In the genomic region with DNA sequence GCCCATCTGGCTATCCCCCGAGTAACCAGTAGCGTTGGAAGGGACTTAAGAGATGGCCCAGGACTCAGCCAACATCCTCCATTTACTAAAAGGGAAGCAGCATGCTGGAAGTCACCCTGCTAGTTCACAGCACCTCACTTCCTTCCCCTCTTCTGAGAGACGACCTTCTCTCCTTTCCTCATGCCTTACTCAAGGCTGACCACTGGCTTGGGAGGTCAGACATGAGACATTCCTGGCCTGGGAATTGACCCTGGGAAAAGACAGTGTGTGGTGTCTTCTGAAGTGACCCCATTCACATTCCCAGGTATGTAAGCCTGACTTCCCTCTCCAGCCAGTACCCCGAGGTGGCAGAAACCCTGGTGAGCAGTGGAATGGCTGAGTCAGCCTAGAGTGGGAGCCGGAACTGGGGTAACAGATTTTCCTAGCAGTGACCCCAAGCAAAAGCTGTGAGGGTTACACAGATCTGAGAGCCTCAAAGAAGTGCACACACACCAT, we compare ENCODE assay signal across 13 cellular contexts.
A peak's percentile ranks its signal among the peaks of the same experiment; 100 is the strongest.
DNase-seq lines count a peak whose midpoint lies in the region; TF ChIP-seq lines count a peak whose summit lies in the region.
"Had no signal": no experiment of that assay in that cellular context is flagged by ENCODE, and none has a peak within 500 bp of the region (broad histone marks: within the 10 kb centered on the region; RNA-seq: fewer than 3 reads in every experiment).

No MANE protein-coding gene starts in this region.

- peak overlapping the region; percentile 23 for H3K27ac Mint-ChIP-seq in activated CD4-positive, alpha-beta T cell treated with anti-CD3 and anti-CD28 coated beads, Interleukin-2, amount 10 ng/mL, durations not matched to agents 24 days and 14 days
- peak overlapping the region in 4 of 5 experiments; percentile 1 to 69 (median 34) for H3K27ac Mint-ChIP-seq in brain

- no peak for TF ChIP-seq POLR2A in breast epithelium (IDR thresholded peaks at IDR 0.05)

- no peak for DNase-seq in activated CD4-positive, alpha-beta T cell treated with anti-CD3 and anti-CD28 coated beads, Interleukin-2, amount 10 ng/mL, durations not matched to agents 24 days and 14 days
- DNase-seq in activated CD4-positive, alpha-beta T cell treated with anti-CD3 and anti-CD28 coated beads, Interleukin-2, amount 50 U/mL, for 4 hours, result no peak
- peak; percentile 4 to 15 for DNase-seq in Kasumi-1 (lab: John Stamatoyannopoulos, UW)
- peak; percentile 22 for DNase-seq in pons (ENCODE audit: low spot score)
- DNase-seq in NCI-H146 (lab: John Stamatoyannopoulos, UW), result no peak
- DNase-seq in SHP77 treated with DMSO at 0.1 percent for 48 hours (lab: John Stamatoyannopoulos, UW), result no peak
- no peak for DNase-seq in breast epithelium (ENCODE audit: low spot score in 2 of 2)
- DNase-seq: activated CD4-positive, alpha-beta T cell treated with anti-CD3 and anti-CD28 coated beads, Interleukin-2, amount 50 U/mL, for 1 hour; brain microvascular endothelial cell; NCI-H2081 treated with DMSO at 0.1 percent for 48 hours had no signal

- H3K27me3 Mint-ChIP-seq in activated CD4-positive, alpha-beta T cell treated with anti-CD3 and anti-CD28 coated beads, Interleukin-2, amount 10 ng/mL, durations not matched to agents 24 days and 14 days, result no peaks in the 10 kb centered on the region
- peaks cover 20% of the 10 kb centered on the region for H3K27me3 Mint-ChIP-seq in brain

- no peaks in the 10 kb centered on the region for H3K4me1 ChIP-seq in breast epithelium

- H3K27me3 ChIP-seq in breast epithelium, result no peaks in the 10 kb centered on the region
- H3K27me3 ChIP-seq: brain microvascular endothelial cell, upper lobe of left lung had no signal

- no peak overlapping the region for H3K4me3 ChIP-seq in breast epithelium
- H3K4me3 ChIP-seq: upper lobe of left lung had no signal

- intact Hi-C loops in activated CD4-positive, alpha-beta T cell treated with anti-CD3 and anti-CD28 coated beads, Interleukin-2, amount 10 ng/mL, durations not matched to agents 24 days and 14 days (cut with micrococcal nuclease), result no loop called here
- intact Hi-C loops in breast epithelium (cut with DNase I; ENCODE audit: low total_unique reads), result no loop called here

- TF ChIP-seq CTCF in brain (conservative IDR thresholded peaks at IDR 0.05), result no peak
- TF ChIP-seq CTCF in breast epithelium (IDR thresholded peaks at IDR 0.05), result no peak

- peaks cover 42% of the 10 kb centered on the region for H3K4me1 Mint-ChIP-seq in activated CD4-positive, alpha-beta T cell treated with anti-CD3 and anti-CD28 coated beads, Interleukin-2, amount 10 ng/mL, durations not matched to agents 24 days and 14 days
- peaks cover 42% of the 10 kb centered on the region for H3K4me1 Mint-ChIP-seq in brain

- H3K27ac ChIP-seq in breast epithelium, result no peak overlapping the region
- H3K27ac ChIP-seq: brain microvascular endothelial cell, parathyroid adenoma had no signal

- H3K9me3 ChIP-seq in breast epithelium, result no peaks in the 10 kb centered on the region
- H3K9me3 ChIP-seq: upper lobe of left lung had no signal

- peaks cover 8% of the 10 kb centered on the region for H3K36me3 Mint-ChIP-seq in activated CD4-positive, alpha-beta T cell treated with anti-CD3 and anti-CD28 coated beads, Interleukin-2, amount 10 ng/mL, durations not matched to agents 24 days and 14 days (ENCODE audit: low read depth)
- H3K36me3 Mint-ChIP-seq in brain, result no peaks in the 10 kb centered on the region

- no peaks in the 10 kb centered on the region for H3K36me3 ChIP-seq in breast epithelium
- H3K36me3 ChIP-seq: brain microvascular endothelial cell, upper lobe of left lung had no signal

- no peaks in the 10 kb centered on the region for H3K9me3 Mint-ChIP-seq in activated CD4-positive, alpha-beta T cell treated with anti-CD3 and anti-CD28 coated beads, Interleukin-2, amount 10 ng/mL, durations not matched to agents 24 days and 14 days
- H3K9me3 Mint-ChIP-seq in brain, result no peaks in the 10 kb centered on the region

- peak overlapping the region; percentile 59 for H3K4me3 Mint-ChIP-seq in activated CD4-positive, alpha-beta T cell treated with anti-CD3 and anti-CD28 coated beads, Interleukin-2, amount 10 ng/mL, durations not matched to agents 24 days and 14 days
- no peak overlapping the region for H3K4me3 Mint-ChIP-seq in brain

Comparison
In these comparisons a context has a peak if more than half of its experiments do, and no peak if none do; other contexts are left out.
1. DNase-seq: peak in Kasumi-1 (2 of 2) and pons (single experiment); none in activated CD4-positive, alpha-beta T cell treated with anti-CD3 and anti-CD28 coated beads, Interleukin-2, amount 10 ng/mL, durations not matched to agents 24 days and 14 days (single experiment), activated CD4-positive, alpha-beta T cell treated with anti-CD3 and anti-CD28 coated beads, Interleukin-2, amount 50 U/mL, for 4 hours (0 of 2), NCI-H146 (single experiment), SHP77 treated with DMSO at 0.1 percent for 48 hours (single experiment) and breast epithelium (0 of 2).